ENCODE assay signal across 10 cellular contexts in genomic region chr1:24556414-24556795, GRCh38. TPM values are rescaled to one million over a fixed set of nuclear protein-coding genes. Genes with fewer than 3 reads are reported as not detected.
DNase-seq lines count a peak whose midpoint lies in the region; ATAC-seq and TF ChIP-seq lines count a peak whose summit lies in the region.
"Had no signal": no experiment of that assay in that cellular context is flagged by ENCODE, and none has a peak within 500 bp of the region (broad histone marks: within the 10 kb centered on the region; RNA-seq: fewer than 3 reads in every experiment).

No MANE protein-coding gene starts in this region.

- H3K4me2 ChIP-seq in OCI-LY1 (ENCODE audit: low read length) = peak overlapping the region; percentile 61

- H3K9me3 Mint-ChIP-seq in Caco-2 (ENCODE audit: unreplicated experiment) (no peaks in the 10 kb centered on the region), nephron progenitor cell (no peaks in the 10 kb centered on the region)

- intact Hi-C loops in Caco-2 (cut with micrococcal nuclease; ENCODE audit: unreplicated experiment) = loop anchor here (10.0 kb wide), 1 partner anchor 78 kb away; no protein-coding TSS in a partner anchor

- H3K4me3 Mint-ChIP-seq in Caco-2 (ENCODE audit: unreplicated experiment) (peak overlapping the region; percentile 74), nephron progenitor cell (peak overlapping the region; percentile 60)

- H4K20me1 ChIP-seq in OCI-LY1 (ENCODE audit: insufficient read depth, low read length) = no peaks in the 10 kb centered on the region

- H3K27ac ChIP-seq in OCI-LY1 (ENCODE audit: low read depth, low read length, poor library complexity, severe bottlenecking) = no peak overlapping the region
- H3K27ac ChIP-seq: uterus had no signal

- CTCF ChIA-PET in Caco-2 (lab: Charles Lee) = no interaction called here

- H3K4me1 Mint-ChIP-seq in Caco-2 (ENCODE audit: low read depth, unreplicated experiment) (peaks cover 12% of the 10 kb centered on the region), nephron progenitor cell (peaks cover 38% of the 10 kb centered on the region)

- H3K36me3 ChIP-seq in Caco-2 (ENCODE audit: control insufficient read depth, insufficient read depth, low read length) (no peaks in the 10 kb centered on the region), OCI-LY1 (ENCODE audit: insufficient read depth, low read length) (no peaks in the 10 kb centered on the region), endocrine pancreas (ENCODE audit: control insufficient read depth, insufficient read depth, low read length) (no peaks in the 10 kb centered on the region)
- H3K36me3 ChIP-seq: uterus had no signal

- POLR2A ChIA-PET in Caco-2 (lab: Charles Lee) = no interaction called here

- H3F3A ChIP-seq in OCI-LY1 (ENCODE audit: insufficient read depth, low read length) = no peaks in the 10 kb centered on the region

- H3K27me3 Mint-ChIP-seq in Caco-2 (ENCODE audit: insufficient read depth, unreplicated experiment) (no peaks in the 10 kb centered on the region), nephron progenitor cell (ENCODE audit: low read depth, poor library complexity) (peaks cover 52% of the 10 kb centered on the region)

- DNase-seq in Caco-2 (no peak), nephron progenitor cell (no peak)
- no peak for DNase-seq in activated CD8-positive, alpha-beta memory T cell treated with anti-CD3 and anti-CD28 coated beads for 24 hours
- DNase-seq: uterus had no signal

- no peaks in the 10 kb centered on the region for H3K79me2 ChIP-seq in OCI-LY1 (ENCODE audit: insufficient read depth, low read length)

- H3K9me2 ChIP-seq in OCI-LY1 (ENCODE audit: low read depth, low read length) = no peaks in the 10 kb centered on the region

- BruUV-seq in Caco-2 (replicated peaks; lab: Mats Ljungman, UMichigan) = no TSS peak

- H2AFZ ChIP-seq in OCI-LY1 (ENCODE audit: low read length) = no peak overlapping the region

- H3K4me1 ChIP-seq in Caco-2 = peaks cover 9% of the 10 kb centered on the region; the same call in 1 of the 2 replicates
- H3K4me1 ChIP-seq in OCI-LY1 (ENCODE audit: insufficient read depth, low read length, severe bottlenecking) = peaks cover 10% of the 10 kb centered on the region
- H3K4me1 ChIP-seq in endocrine pancreas (ENCODE audit: control insufficient read depth, insufficient read depth, low read length) = no peaks in the 10 kb centered on the region

- H3K9ac ChIP-seq in OCI-LY1 (ENCODE audit: low read length) = no peak overlapping the region
- peak overlapping the region; percentile 62 for H3K9ac ChIP-seq in endocrine pancreas (ENCODE audit: control insufficient read depth, insufficient read depth, low read length)

- no peak for TF ChIP-seq CTCF in Caco-2 (IDR thresholded peaks at IDR 0.05; ENCODE audit: insufficient read depth in 1 of 2, low read depth in 1 of 2, low read length in 1 of 2, severe bottlenecking in 1 of 2, unreplicated experiment in 1 of 2)
- TF ChIP-seq CTCF in OCI-LY1 (IDR thresholded peaks at IDR 0.05; ENCODE audit: low read length) = no peak
- TF ChIP-seq CTCF in nephron progenitor cell (IDR thresholded peaks at IDR 0.05) = no peak

- H3K27me3 ChIP-seq in Caco-2 (replicated peaks; ENCODE audit: control insufficient read depth, insufficient read depth, low read length) (no peaks in the 10 kb centered on the region), OCI-LY1 (ENCODE audit: insufficient read depth, low read length) (no peaks in the 10 kb centered on the region), endocrine pancreas (ENCODE audit: control insufficient read depth, insufficient read depth, low read length) (no peaks in the 10 kb centered on the region)

- H3K4me3 ChIP-seq in Caco-2 (ENCODE audit: low read depth, low read length) (peak overlapping the region; percentile 59), OCI-LY1 (ENCODE audit: low read depth, low read length, poor library complexity, severe bottlenecking) (peak overlapping the region; percentile 26), endocrine pancreas (ENCODE audit: control insufficient read depth, insufficient read depth, low read length) (no peak overlapping the region)
- H3K4me3 ChIP-seq: uterus had no signal

- no peak for ATAC-seq in GM19395 (IDR thresholded peaks at IDR 0.05; ENCODE audit: unreplicated experiment)
- no peak for ATAC-seq in GM18519 (IDR thresholded peaks at IDR 0.05; ENCODE audit: low FRiP score, unreplicated experiment)
- no peak for ATAC-seq in GM18868 (IDR thresholded peaks at IDR 0.05; ENCODE audit: unreplicated experiment)

- H3K9me3 ChIP-seq in Caco-2 (no peaks in the 10 kb centered on the region), OCI-LY1 (ENCODE audit: low read length) (no peaks in the 10 kb centered on the region), endocrine pancreas (ENCODE audit: control insufficient read depth, low read length) (no peaks in the 10 kb centered on the region)
- H3K9me3 ChIP-seq: uterus had no signal

- H3K36me3 Mint-ChIP-seq in Caco-2 (ENCODE audit: insufficient read depth, unreplicated experiment) (peaks cover 7% of the 10 kb centered on the region), nephron progenitor cell (ENCODE audit: low read depth) (no peaks in the 10 kb centered on the region)

- H3K27ac Mint-ChIP-seq in Caco-2 (ENCODE audit: unreplicated experiment) (no peak overlapping the region), nephron progenitor cell (no peak overlapping the region)

RNA-seq across cellular contexts. Expression of gene NCMAP, which starts 0.5 kb away (rescaled TPM):
- 0.35 and 0.43 TPM in 2 replicates for total RNA-seq in Caco-2 (2022)
- total RNA-seq: T-helper 1 cell treated with Interleukin-12 subunit alpha and Interleukin-12 subunit beta and Interleukin-4 antibody, amounts not matched to agents 30 ng/mL and 1 ng/mL, for 36 hours had no signal

RNA-seq across cellular contexts. Expression of gene RCAN3, which starts 53.8 kb away (rescaled TPM):
- total RNA-seq in Caco-2 (2022) = 9.9 and 10.2 TPM in 2 replicates
